Comparison of ENCODE assay signal across 1 cellular context in the genomic region with DNA sequence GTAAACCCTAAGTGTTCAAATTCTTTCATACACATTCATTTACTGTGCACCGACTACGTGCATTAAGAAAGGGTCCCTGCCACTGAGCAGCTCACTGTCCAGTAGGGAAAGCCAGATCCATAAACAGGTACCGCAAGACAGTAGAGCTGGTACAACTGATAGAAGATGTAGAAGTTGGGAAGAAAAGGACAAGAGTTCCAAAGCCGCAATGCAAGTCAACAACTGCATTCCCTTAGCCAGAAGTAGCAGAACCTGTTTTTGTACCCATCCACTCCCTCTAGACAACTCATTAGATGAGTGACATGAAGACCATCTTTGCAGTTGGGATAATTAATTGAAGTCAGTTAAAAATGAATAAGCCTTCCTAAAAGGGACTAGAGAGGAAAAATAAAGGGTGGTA.
TF ChIP-seq lines count a peak whose summit lies in the region.

No MANE protein-coding gene starts in this region.

TF ChIP-seq in GM23338, 12 proteins besides CTCF, POLR2A, EP300 and RAD21 (continued from another document):
- TF ChIP-seq, protein P1, sequence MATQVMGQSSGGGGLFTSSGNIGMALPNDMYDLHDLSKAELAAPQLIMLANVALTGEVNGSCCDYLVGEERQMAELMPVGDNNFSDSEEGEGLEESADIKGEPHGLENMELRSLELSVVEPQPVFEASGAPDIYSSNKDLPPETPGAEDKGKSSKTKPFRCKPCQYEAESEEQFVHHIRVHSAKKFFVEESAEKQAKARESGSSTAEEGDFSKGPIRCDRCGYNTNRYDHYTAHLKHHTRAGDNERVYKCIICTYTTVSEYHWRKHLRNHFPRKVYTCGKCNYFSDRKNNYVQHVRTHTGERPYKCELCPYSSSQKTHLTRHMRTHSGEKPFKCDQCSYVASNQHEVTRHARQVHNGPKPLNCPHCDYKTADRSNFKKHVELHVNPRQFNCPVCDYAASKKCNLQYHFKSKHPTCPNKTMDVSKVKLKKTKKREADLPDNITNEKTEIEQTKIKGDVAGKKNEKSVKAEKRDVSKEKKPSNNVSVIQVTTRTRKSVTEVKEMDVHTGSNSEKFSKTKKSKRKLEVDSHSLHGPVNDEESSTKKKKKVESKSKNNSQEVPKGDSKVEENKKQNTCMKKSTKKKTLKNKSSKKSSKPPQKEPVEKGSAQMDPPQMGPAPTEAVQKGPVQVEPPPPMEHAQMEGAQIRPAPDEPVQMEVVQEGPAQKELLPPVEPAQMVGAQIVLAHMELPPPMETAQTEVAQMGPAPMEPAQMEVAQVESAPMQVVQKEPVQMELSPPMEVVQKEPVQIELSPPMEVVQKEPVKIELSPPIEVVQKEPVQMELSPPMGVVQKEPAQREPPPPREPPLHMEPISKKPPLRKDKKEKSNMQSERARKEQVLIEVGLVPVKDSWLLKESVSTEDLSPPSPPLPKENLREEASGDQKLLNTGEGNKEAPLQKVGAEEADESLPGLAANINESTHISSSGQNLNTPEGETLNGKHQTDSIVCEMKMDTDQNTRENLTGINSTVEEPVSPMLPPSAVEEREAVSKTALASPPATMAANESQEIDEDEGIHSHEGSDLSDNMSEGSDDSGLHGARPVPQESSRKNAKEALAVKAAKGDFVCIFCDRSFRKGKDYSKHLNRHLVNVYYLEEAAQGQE (IDR thresholded peaks at IDR 0.05; ENCODE audit: unreplicated experiment), result no peak
- TF ChIP-seq EZH2 (IDR thresholded peaks at IDR 0.05; ENCODE audit: low read depth, unreplicated experiment) (no peak), NANOG (IDR thresholded peaks at IDR 0.05; ENCODE audit: borderline replicate concordance) (no peak), ZNF331 (CRISPR knock-in tag; IDR thresholded peaks at IDR 0.05; ENCODE audit: low read depth) (no peak), ZNF462 (CRISPR knock-in tag; IDR thresholded peaks at IDR 0.05) (no peak), STAT1 (IDR thresholded peaks at IDR 0.05; ENCODE audit: unreplicated experiment) (no peak), JUNB (IDR thresholded peaks at IDR 0.05; ENCODE audit: unreplicated experiment) (no peak), CREB1 (CRISPR knock-in tag; IDR thresholded peaks at IDR 0.05; ENCODE audit: low read depth) (no peak), ZNF114 (CRISPR knock-in tag; IDR thresholded peaks at IDR 0.05) (no peak)
